In genomic region chr18:48779462-48779861, GRCh38 we compare ENCODE assay signal across 21 cellular contexts.
DNase-seq lines count a peak whose midpoint lies in the region; ATAC-seq and TF ChIP-seq lines count a peak whose summit lies in the region.
"Had no signal": no experiment of that assay in that cellular context is flagged by ENCODE, and none has a peak within 500 bp of the region (broad histone marks: within the 10 kb centered on the region; RNA-seq: fewer than 3 reads in every experiment).

No MANE protein-coding gene starts in this region.

- CTCF ChIA-PET in HEK293T (lab: Yijun Ruan, JAX), result interaction anchor here (0.8 to 1.0 kb wide), 2 partner anchors 161 to 402 kb away, joined by 3 to 6 read pairs; no protein-coding TSS in a partner anchor

- TF ChIP-seq CTCF in ascending aorta (IDR thresholded peaks at IDR 0.05) (no peak), glutamatergic neuron (IDR thresholded peaks at IDR 0.05; ENCODE audit: partially characterized antibody, unreplicated experiment) (no peak), mesothelial cell of epicardium (IDR thresholded peaks at IDR 0.05; ENCODE audit: unreplicated experiment) (no peak)

- no peak for ATAC-seq in stimulated activated effector memory CD8-positive, alpha-beta T cell treated with anti-CD3 and anti-CD28 coated beads, Interleukin-12 subunit alpha, Interleukin-12 subunit beta, amount 100 ng/mL, for 72 hours
- no peak for ATAC-seq in left colon
- ATAC-seq: CD8-positive, alpha-beta T cell had no signal

- H3K4me1 ChIP-seq in ascending aorta, result peaks cover 35 to 67% of the 10 kb centered on the region in 2 donors

- H3K4me3 Mint-ChIP-seq in glutamatergic neuron (ENCODE audit: unreplicated experiment) (peak overlapping the region; percentile 52), mesothelial cell of epicardium (peak overlapping the region; percentile 35)
- no peak overlapping the region for H3K4me3 Mint-ChIP-seq in stimulated activated effector memory CD8-positive, alpha-beta T cell treated with anti-CD3 and anti-CD28 coated beads, Interleukin-12 subunit alpha, Interleukin-12 subunit beta, amount 100 ng/mL, for 72 hours
- H3K4me3 Mint-ChIP-seq: CD8-positive, alpha-beta T cell; T-helper 2 cell treated with Interferon-gamma antibody and Interleukin-4, amounts not matched to agents 5 μg/mL and 100 μg/mL, for 36 hours had no signal

- DNase-seq in ascending aorta (ENCODE audit: low spot score in 2 of 2) (no peak), glutamatergic neuron (no peak), mesothelial cell of epicardium (ENCODE audit: low spot score in 2 of 2, unreplicated experiment in 2 of 2) (no peak), NCI-H82 treated with DMSO at 0.1 percent for 48 hours (lab: John Stamatoyannopoulos, UW; ENCODE audit: unreplicated experiment) (no peak), left colon (no peak), NCI-H345 (lab: John Stamatoyannopoulos, UW) (no peak), HEK293T (ENCODE audit: extremely low spot score) (no peak)
- no peak for DNase-seq in stimulated activated effector memory CD8-positive, alpha-beta T cell treated with anti-CD3 and anti-CD28 coated beads, Interleukin-12 subunit alpha, Interleukin-12 subunit beta, amount 100 ng/mL, for 72 hours (ENCODE audit: low spot score in 2 of 2)
- DNase-seq: activated CD8-positive, alpha-beta memory T cell treated with anti-CD3 and anti-CD28 coated beads, Interleukin-2, amount 50 U/mL, for 48 hours; activated effector memory CD4-positive, alpha-beta T cell treated with anti-CD3 and anti-CD28 coated beads, Interleukin-2, amount 50 U/mL, for 16 hours; CD8-positive, alpha-beta T cell; dermis blood vessel endothelial cell; DMS53; hypothalamus; islet precursor cell; NCI-H1092 treated with DMSO at 0.1 percent for 48 hours; NCI-H2029 treated with DMSO at 0.1 percent for 48 hours; NCI-H446 treated with DMSO at 0.1 percent for 48 hours; WERI-Rb-1 had no signal

- POLR2A ChIA-PET in HEK293T (lab: Yijun Ruan, JAX), result no interaction called here

- no peaks in the 10 kb centered on the region for H3K9me3 ChIP-seq in ascending aorta
- H3K9me3 ChIP-seq: breast epithelium had no signal

- H3K36me3 ChIP-seq in ascending aorta, result no peaks in the 10 kb centered on the region
- H3K36me3 ChIP-seq: breast epithelium had no signal

- peaks cover 4% of the 10 kb centered on the region for H3K36me3 Mint-ChIP-seq in glutamatergic neuron (ENCODE audit: unreplicated experiment)
- H3K36me3 Mint-ChIP-seq in mesothelial cell of epicardium, result no peaks in the 10 kb centered on the region
- peaks cover 4% of the 10 kb centered on the region for H3K36me3 Mint-ChIP-seq in stimulated activated effector memory CD8-positive, alpha-beta T cell treated with anti-CD3 and anti-CD28 coated beads, Interleukin-12 subunit alpha, Interleukin-12 subunit beta, amount 100 ng/mL, for 72 hours
- H3K36me3 Mint-ChIP-seq: CD8-positive, alpha-beta T cell had no signal

- no peak overlapping the region for H3K4me3 ChIP-seq in ascending aorta
- H3K4me3 ChIP-seq: breast epithelium had no signal

- peaks cover 22% of the 10 kb centered on the region for H3K9me3 Mint-ChIP-seq in glutamatergic neuron (ENCODE audit: unreplicated experiment)
- no peaks in the 10 kb centered on the region for H3K9me3 Mint-ChIP-seq in mesothelial cell of epicardium
- no peaks in the 10 kb centered on the region for H3K9me3 Mint-ChIP-seq in stimulated activated effector memory CD8-positive, alpha-beta T cell treated with anti-CD3 and anti-CD28 coated beads, Interleukin-12 subunit alpha, Interleukin-12 subunit beta, amount 100 ng/mL, for 72 hours
- H3K9me3 Mint-ChIP-seq: CD8-positive, alpha-beta T cell; T-helper 2 cell treated with Interferon-gamma antibody and Interleukin-4, amounts not matched to agents 5 μg/mL and 100 μg/mL, for 36 hours had no signal

- intact Hi-C loops in ascending aorta (cut with DNase I) (loop anchor here (10.0 kb wide), 2 partner anchors 455 to 635 kb away; no protein-coding TSS in a partner anchor), left colon (cut with DNase I, micrococcal nuclease) (loop anchor here in 1 of 2 donors (10.0 kb wide), 2 partner anchors 105 to 265 kb away; no protein-coding TSS in a partner anchor)

- peaks cover 37% of the 10 kb centered on the region for H3K4me1 Mint-ChIP-seq in glutamatergic neuron (ENCODE audit: low read depth, unreplicated experiment)
- H3K4me1 Mint-ChIP-seq in mesothelial cell of epicardium, result peaks cover 81% of the 10 kb centered on the region
- H3K4me1 Mint-ChIP-seq in stimulated activated effector memory CD8-positive, alpha-beta T cell treated with anti-CD3 and anti-CD28 coated beads, Interleukin-12 subunit alpha, Interleukin-12 subunit beta, amount 100 ng/mL, for 72 hours, result peaks cover 28% of the 10 kb centered on the region

- H3K27me3 Mint-ChIP-seq in glutamatergic neuron (ENCODE audit: unreplicated experiment) (peaks cover 7% of the 10 kb centered on the region), mesothelial cell of epicardium (ENCODE audit: low read depth) (no peaks in the 10 kb centered on the region)

- H3K27me3 ChIP-seq in ascending aorta, result no peaks in the 10 kb centered on the region
- H3K27me3 ChIP-seq: breast epithelium had no signal

- peak overlapping the region; percentile 94 to 95 for H3K27ac ChIP-seq in ascending aorta
- H3K27ac ChIP-seq: WERI-Rb-1 had no signal

- H3K27ac Mint-ChIP-seq in glutamatergic neuron (ENCODE audit: unreplicated experiment) (peak overlapping the region; percentile 84), mesothelial cell of epicardium (peak overlapping the region; percentile 98)
- peak overlapping the region; percentile 56 for H3K27ac Mint-ChIP-seq in stimulated activated effector memory CD8-positive, alpha-beta T cell treated with anti-CD3 and anti-CD28 coated beads, Interleukin-12 subunit alpha, Interleukin-12 subunit beta, amount 100 ng/mL, for 72 hours
- H3K27ac Mint-ChIP-seq: CD8-positive, alpha-beta T cell; T-helper 2 cell treated with Interferon-gamma antibody and Interleukin-4, amounts not matched to agents 5 μg/mL and 100 μg/mL, for 36 hours had no signal

TF ChIP-seq in HEK293T, 16 proteins besides CTCF, POLR2A, EP300 and RAD21:
- no peak for TF ChIP-seq FOXK2 (IDR thresholded peaks at IDR 0.05)
- TF ChIP-seq HDGF (IDR thresholded peaks at IDR 0.05; ENCODE audit: borderline replicate concordance), result no peak
- no peak for TF ChIP-seq L3MBTL2 (conservative IDR thresholded peaks at IDR 0.05)
- no peak for TF ChIP-seq SP1 (IDR thresholded peaks at IDR 0.05)
- no peak for TF ChIP-seq BHLHE40 (IDR thresholded peaks at IDR 0.05; ENCODE audit: borderline replicate concordance)
- no peak for TF ChIP-seq ARNT (IDR thresholded peaks at IDR 0.05)
- TF ChIP-seq NFRKB (IDR thresholded peaks at IDR 0.05), result no peak
- no peak for TF ChIP-seq ZNF384 (IDR thresholded peaks at IDR 0.05)
- no peak for TF ChIP-seq ELF4 (IDR thresholded peaks at IDR 0.05)
